Comparison of ENCODE assay signal across 8 cellular contexts in the genomic region with DNA sequence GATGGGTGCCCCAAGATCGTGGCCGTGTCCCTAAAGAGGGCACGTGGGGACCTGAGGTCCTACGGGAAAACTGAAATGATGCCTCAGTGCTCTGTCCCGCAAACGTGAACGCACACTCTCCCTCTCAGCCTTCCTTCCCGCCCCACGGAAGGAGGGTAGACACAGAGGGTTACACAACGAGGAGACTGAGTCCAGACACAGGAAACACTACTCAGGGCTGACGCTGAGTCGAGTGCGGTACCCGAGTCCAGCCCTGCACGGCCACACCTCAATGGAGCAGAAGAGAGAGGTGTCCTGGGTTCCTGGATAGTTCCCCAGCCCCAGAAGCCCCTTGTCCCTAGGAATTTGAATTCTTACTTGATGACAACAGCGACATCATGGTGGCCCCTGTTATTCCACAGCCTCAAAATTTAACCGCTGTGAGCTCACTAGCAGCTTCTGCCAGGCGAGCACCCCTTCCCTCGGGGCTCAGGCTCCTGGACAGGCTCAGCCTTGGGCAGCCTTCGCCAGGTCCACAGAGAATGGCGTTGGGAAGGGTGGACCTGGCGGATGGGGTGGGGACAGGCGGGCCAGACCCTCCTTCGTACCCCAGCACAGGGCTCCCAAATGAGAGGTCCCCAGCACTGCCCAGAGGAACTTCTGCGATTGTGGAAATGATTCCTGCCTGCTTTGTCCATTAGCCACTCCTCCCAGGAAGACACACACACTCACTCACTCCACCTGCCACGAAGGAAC. TPM values are rescaled to one million over a fixed set of nuclear protein-coding genes. Genes with fewer than 3 reads are reported as not detected.
A peak's percentile ranks its signal among the peaks of the same experiment; 100 is the strongest.
DNase-seq lines count a peak whose midpoint lies in the region; ATAC-seq and TF ChIP-seq lines count a peak whose summit lies in the region.

No MANE protein-coding gene starts in this region.

- H3K27ac ChIP-seq in A673 (ENCODE audit: low read depth, low read length, poor library complexity, severe bottlenecking) (peak overlapping the region; percentile 87), gastroesophageal sphincter (peak overlapping the region; percentile 87 to 99 (median 98)), trophoblast cell (ENCODE audit: low read depth, low read length) (no peak overlapping the region)

- whole genome bisulfite sequencing in gastroesophageal sphincter (ENCODE audit: low coverage in 1 of 2), 2 donors, result 35 to 48% methylated on average over 10 of the region's 26 CpGs
- WGBS in trophoblast cell (ENCODE audit: extremely low coverage, insufficient coverage, insufficient read length), result no CpG with 5 or more reads among the region's 26 CpGs

- peak overlapping the region; percentile 1 for H2AFZ ChIP-seq in trophoblast cell (ENCODE audit: insufficient read depth, low read length, poor library complexity)

- intact Hi-C loops in A673 (cut with micrococcal nuclease; ENCODE audit: unreplicated experiment), result no loop called here

- H2AK5ac ChIP-seq in trophoblast cell (ENCODE audit: low read length), result peak overlapping the region; percentile 37

- H3K23ac ChIP-seq in trophoblast cell (ENCODE audit: low read length), result no peak overlapping the region

- peaks cover 13% of the 10 kb centered on the region for H3K79me1 ChIP-seq in trophoblast cell (ENCODE audit: low read length)

- no TSS peak for BruUV-seq in A673 (replicated peaks; lab: Mats Ljungman, UMichigan)

- peak overlapping the region; percentile 93 for H3K4me2 ChIP-seq in trophoblast cell (ENCODE audit: low read length)

- H3K36me3 ChIP-seq in A673 (ENCODE audit: insufficient read depth, low read length, poor library complexity, severe bottlenecking) (no peaks in the 10 kb centered on the region), gastroesophageal sphincter (peaks cover 0 to 11% of the 10 kb centered on the region in 2 donors), trophoblast cell (ENCODE audit: control insufficient read depth in 1 of 2, insufficient read depth in 2 of 2, low read length in 2 of 2) (peaks cover 1% of the 10 kb centered on the region in 2 experiments)

- H3K9me3 ChIP-seq in A673 (ENCODE audit: low read depth, low read length, poor library complexity, severe bottlenecking) (no peaks in the 10 kb centered on the region), gastroesophageal sphincter (no peaks in the 10 kb centered on the region), trophoblast cell (ENCODE audit: insufficient read depth, low read depth, low read length) (no peaks in the 10 kb centered on the region)

- no peaks in the 10 kb centered on the region for H3K79me2 ChIP-seq in trophoblast cell (ENCODE audit: control insufficient read depth, insufficient read depth, low read length, poor library complexity)

- H3K27me3 ChIP-seq in A673 (replicated peaks; ENCODE audit: insufficient read depth, low read depth, low read length, poor library complexity), result no peaks in the 10 kb centered on the region
- no peaks in the 10 kb centered on the region for H3K27me3 ChIP-seq in gastroesophageal sphincter
- no peaks in the 10 kb centered on the region for H3K27me3 ChIP-seq in trophoblast cell (ENCODE audit: insufficient read depth, low read length)

- peak overlapping the region; percentile 3 for H3K18ac ChIP-seq in trophoblast cell (ENCODE audit: low read length)

- no peak overlapping the region for H2BK5ac ChIP-seq in trophoblast cell (ENCODE audit: low read depth, low read length, poor library complexity)

- no peak overlapping the region for H3K4ac ChIP-seq in trophoblast cell (ENCODE audit: low read depth, low read length)

- no peak for ATAC-seq in gastroesophageal sphincter

- no peak for TF ChIP-seq EP300 in gastroesophageal sphincter (IDR thresholded peaks at IDR 0.05)

- no peak for TF ChIP-seq CTCF in A673 (conservative IDR thresholded peaks at IDR 0.05; ENCODE audit: low read depth, low read length)
- no peak for TF ChIP-seq CTCF in LNCaP clone FGC (IDR thresholded peaks at IDR 0.05; ENCODE audit: control insufficient read depth, extremely low read depth, insufficient read depth)
- no peak for TF ChIP-seq CTCF in gastroesophageal sphincter (IDR thresholded peaks at IDR 0.05)

- CTCF ChIA-PET in A673 (lab: Charles Lee), result interaction anchor here (1.8 kb wide), 1 partner anchor 19 kb away, joined by 14 read pairs; the partner anchor contains the start of gene CAPN10

- no peak overlapping the region for H3K14ac ChIP-seq in trophoblast cell (ENCODE audit: low read length)

- peaks cover 21% of the 10 kb centered on the region for H3K4me1 ChIP-seq in A673 (ENCODE audit: insufficient read depth, low read length, poor library complexity, severe bottlenecking)
- peaks cover 4 to 75% (median 38%) of the 10 kb centered on the region in 3 donors for H3K4me1 ChIP-seq in gastroesophageal sphincter
- H3K4me1 ChIP-seq in trophoblast cell (ENCODE audit: control insufficient read depth in 1 of 2, insufficient read depth in 2 of 2, low read length in 2 of 2), result peaks cover 28 to 39% of the 10 kb centered on the region in 2 experiments

- H3K4me3 ChIP-seq in A673 (ENCODE audit: low read depth, low read length, poor library complexity, severe bottlenecking) (peak overlapping the region; percentile 70), LNCaP clone FGC (ENCODE audit: low read depth, low read length) (peak overlapping the region; percentile 61), gastroesophageal sphincter (peak overlapping the region; percentile 68), trophoblast cell (ENCODE audit: low read depth, low read length) (peak overlapping the region; percentile 65)

- H4K8ac ChIP-seq in trophoblast cell (ENCODE audit: low read depth, low read length), result peak overlapping the region; percentile 81

- DNase-seq in A673 (ENCODE audit: low spot score), result no peak
- no peak for DNase-seq in LNCaP clone FGC (ENCODE audit: low read depth)
- peak; percentile 60 to 64 for DNase-seq in activated T-cell treated with anti-CD3 and anti-CD28 coated beads, Interleukin-2, amount 50 U/mL, for 48 hours
- peak in 1 of 2 donors; percentile 17 for DNase-seq in trophoblast cell
- no peak for DNase-seq in NCI-H510A (lab: John Stamatoyannopoulos, UW)
- no peak for DNase-seq in KG1 (lab: John Stamatoyannopoulos, UW)
- DNase-seq in stimulated activated CD4-positive, alpha-beta T cell treated with anti-CD3 and anti-CD28 coated beads, Interleukin-12 subunit alpha, Interleukin-12 subunit beta, amount 100 ng/mL, for 4 hours, result no peak

- H4K91ac ChIP-seq in trophoblast cell (ENCODE audit: low read depth, low read length), result peak overlapping the region; percentile 38

- H3K9ac ChIP-seq in trophoblast cell (ENCODE audit: low read length), result no peak overlapping the region

- TF ChIP-seq POLR2A in gastroesophageal sphincter (IDR thresholded peaks at IDR 0.05), result no peak

- POLR2A ChIA-PET in A673 (lab: Charles Lee; ENCODE audit: low non-redundant PET), result no interaction called here

- no peak overlapping the region for H2BK12ac ChIP-seq in trophoblast cell (ENCODE audit: low read length)

- H4K12ac ChIP-seq in trophoblast cell (ENCODE audit: low read depth, low read length), result no peak overlapping the region

- H2BK120ac ChIP-seq in trophoblast cell (ENCODE audit: insufficient read depth, low read length, poor library complexity), result no peak overlapping the region

RNA-seq across cellular contexts. Expression of gene RNPEPL1, which starts 1.0 kb away (rescaled TPM):
- total RNA-seq in A673 (2021) (26.5 and 29.4 TPM in 2 replicates), gastroesophageal sphincter (100 to 1,000 TPM in 1 of 4 donors, 10 to 100 TPM in 3; 49.1 to 127 (median 55.5) TPM)
- polyA plus RNA-seq in trophoblast cell (2013), result 43.3 and 44.3 TPM in 2 replicates

RNA-seq across cellular contexts. Expression of gene DUSP28, which starts 7.1 kb away (rescaled TPM):
- total RNA-seq in A673 (2021) (4.9 and 5.1 TPM in 2 replicates), gastroesophageal sphincter (1 to 10 TPM; 3.0 to 5.3 (median 4.0) TPM)
- polyA plus RNA-seq in trophoblast cell (2013), result 3.2 and 3.3 TPM in 2 replicates

RNA-seq across cellular contexts. Expression of gene ANKMY1, which starts 9.5 kb away (rescaled TPM):
- total RNA-seq in A673 (2021) (21.0 and 21.8 TPM in 2 replicates), gastroesophageal sphincter (10 to 100 TPM in 1 of 4 donors, 1 to 10 TPM in 3; 7.0 to 12.0 (median 8.9) TPM)
- polyA plus RNA-seq in trophoblast cell (2013), result 4.7 and 5.0 TPM in 2 replicates

RNA-seq across cellular contexts. Expression of gene CAPN10, which starts 19.2 kb away (rescaled TPM):
- total RNA-seq in A673 (2021) (43.4 and 43.5 TPM in 2 replicates), gastroesophageal sphincter (10 to 100 TPM; 19.2 to 34.7 (median 23.2) TPM)
- 13.6 and 13.9 TPM in 2 replicates for polyA plus RNA-seq in trophoblast cell (2013)

RNA-seq across cellular contexts. Expression of gene GPR35, which starts 58.0 kb away (rescaled TPM):
- 2.7 and 2.9 TPM in 2 replicates for total RNA-seq in A673 (2021)
- total RNA-seq in gastroesophageal sphincter, result 1 to 10 TPM in 3 of 4 donors, under 1 TPM in 1; 0.93 to 2.3 (median 1.9) TPM
- polyA plus RNA-seq in trophoblast cell (2013), result 0.68 and 0.96 TPM in 2 replicates

Comparison
In these comparisons a context has a peak if more than half of its experiments do, and no peak if none do; other contexts are left out.
1. DNase-seq: peak in activated T-cell treated with anti-CD3 and anti-CD28 coated beads, Interleukin-2, amount 50 U/mL, for 48 hours (2 of 2); none in A673 (single experiment), LNCaP clone FGC (single experiment), NCI-H510A (single experiment), KG1 (single experiment) and stimulated activated CD4-positive, alpha-beta T cell treated with anti-CD3 and anti-CD28 coated beads, Interleukin-12 subunit alpha, Interleukin-12 subunit beta, amount 100 ng/mL, for 4 hours (single experiment).
2. Peak in every context shown above with its lines, with median percentiles within 50 percentile points of each other: H3K4me3 ChIP-seq.